In genomic region chr1:160151303-160151702, GRCh38 we compare ENCODE assay signal across 24 cellular contexts. TPM values are rescaled to one million over a fixed set of nuclear protein-coding genes. Genes with fewer than 3 reads are reported as not detected.
DNase-seq lines count a peak whose midpoint lies in the region; ATAC-seq and TF ChIP-seq lines count a peak whose summit lies in the region.
"Had no signal": no experiment of that assay in that cellular context is flagged by ENCODE, and none has a peak within 500 bp of the region (broad histone marks: within the 10 kb centered on the region; RNA-seq: fewer than 3 reads in every experiment).

TSS of gene ATP1A4 (plus strand) at chr1:160151603. CDS start at chr1:160152041, 438 bp downstream.

- TF ChIP-seq CTCF in OCI-LY3 (IDR thresholded peaks at IDR 0.05; ENCODE audit: low read depth, low read length) (no peak), nephron progenitor cell (IDR thresholded peaks at IDR 0.05) (no peak)

- H3K27ac Mint-ChIP-seq in activated naive CD4-positive, alpha-beta T cell treated with anti-CD3 and anti-CD28 coated beads, Interleukin-2, amount 50 U/mL, for 72 hours: peak within 1 kb of the TSS; percentile 34 to 48
- peak within 1 kb of the TSS; percentile 69 for H3K27ac Mint-ChIP-seq in nephron progenitor cell
- no peak within 1 kb of the TSS for H3K27ac Mint-ChIP-seq in stimulated activated effector memory CD8-positive, alpha-beta T cell treated with anti-CD3 and anti-CD28 coated beads, Interleukin-12 subunit alpha, Interleukin-12 subunit beta, amount 100 ng/mL, for 72 hours
- no peak within 1 kb of the TSS for H3K27ac Mint-ChIP-seq in activated naive CD8-positive, alpha-beta T cell treated with anti-CD3 and anti-CD28 coated beads, Interleukin-2, amount 50 U/mL, for 24 hours
- H3K27ac Mint-ChIP-seq: CD4-positive, CD25-positive, alpha-beta regulatory T cell; HFFc6; IgD-negative memory B cell had no signal

- no peaks in the 10 kb centered on the region for H4K20me1 ChIP-seq in OCI-LY3 (ENCODE audit: insufficient read depth, low read length)

- no peak for ATAC-seq in activated naive CD4-positive, alpha-beta T cell treated with anti-CD3 and anti-CD28 coated beads, Interleukin-2, amount 50 U/mL, for 72 hours
- no peak for ATAC-seq in stimulated activated effector memory CD8-positive, alpha-beta T cell treated with anti-CD3 and anti-CD28 coated beads, Interleukin-12 subunit alpha, Interleukin-12 subunit beta, amount 100 ng/mL, for 72 hours
- no peak for ATAC-seq in activated naive CD8-positive, alpha-beta T cell treated with anti-CD3 and anti-CD28 coated beads, Interleukin-2, amount 50 U/mL, for 24 hours
- ATAC-seq: GM12878, HCT116 had no signal

- H3K4me3 Mint-ChIP-seq in nephron progenitor cell: no peak within 1 kb of the TSS
- H3K4me3 Mint-ChIP-seq in stimulated activated effector memory CD8-positive, alpha-beta T cell treated with anti-CD3 and anti-CD28 coated beads, Interleukin-12 subunit alpha, Interleukin-12 subunit beta, amount 100 ng/mL, for 72 hours: no peak within 1 kb of the TSS
- no peak within 1 kb of the TSS for H3K4me3 Mint-ChIP-seq in activated naive CD8-positive, alpha-beta T cell treated with anti-CD3 and anti-CD28 coated beads, Interleukin-2, amount 50 U/mL, for 24 hours
- H3K4me3 Mint-ChIP-seq: CD4-positive, CD25-positive, alpha-beta regulatory T cell; CD8-positive, alpha-beta memory T cell; HFFc6 had no signal

- H3K9me3 ChIP-seq in OCI-LY3 (ENCODE audit: insufficient read depth, low read length): no peaks in the 10 kb centered on the region
- H3K9me3 ChIP-seq: BE2C had no signal

- peak within 1 kb of the TSS; percentile 62; the same call in 1 of the 2 replicates for H2AFZ ChIP-seq in OCI-LY3 (ENCODE audit: low read depth, low read length)

- DNase-seq in activated naive CD4-positive, alpha-beta T cell treated with anti-CD3 and anti-CD28 coated beads, Interleukin-2, amount 50 U/mL, for 72 hours (ENCODE audit: low spot score in 2 of 2): no peak
- no peak for DNase-seq in activated naive CD4-positive, alpha-beta T cell treated with anti-CD3 and anti-CD28 coated beads, Interleukin-2, amount 50 U/mL, for 16 hours
- no peak for DNase-seq in nephron progenitor cell
- DNase-seq in ureter (ENCODE audit: low spot score): no peak
- no peak for DNase-seq in stimulated activated effector memory CD8-positive, alpha-beta T cell treated with anti-CD3 and anti-CD28 coated beads, Interleukin-12 subunit alpha, Interleukin-12 subunit beta, amount 100 ng/mL, for 72 hours (ENCODE audit: low spot score in 2 of 2)
- DNase-seq in NCI-H345 treated with DMSO at 0.1 percent for 48 hours (lab: John Stamatoyannopoulos, UW; ENCODE audit: unreplicated experiment): no peak
- DNase-seq in activated naive CD8-positive, alpha-beta T cell treated with anti-CD3 and anti-CD28 coated beads, Interleukin-2, amount 50 U/mL, for 24 hours: no peak
- DNase-seq: ACHN; BE2C; C1 segment of cervical spinal cord; CD4-positive, CD25-positive, alpha-beta regulatory T cell; CD8-positive, alpha-beta memory T cell; COR-L47; DMS 273 treated with DMSO at 0.1 percent for 48 hours; DMS53; DND-41; EL; H7; HFFc6 had no signal

- peaks cover 15% of the 10 kb centered on the region for H3K4me1 ChIP-seq in OCI-LY3 (ENCODE audit: low read length)
- H3K4me1 ChIP-seq: BE2C had no signal

- no peak within 1 kb of the TSS for H3K9ac ChIP-seq in OCI-LY3 (ENCODE audit: low read length)

- H3K79me2 ChIP-seq in OCI-LY3 (ENCODE audit: low read length): no peaks in the 10 kb centered on the region

- 0 out of 2 replicates have a peak within 1 kb of the TSS, but pooled peaks have one; percentile 3 for H3K4me2 ChIP-seq in OCI-LY3 (ENCODE audit: low read length)

- no peaks in the 10 kb centered on the region for H3K9me3 Mint-ChIP-seq in activated naive CD4-positive, alpha-beta T cell treated with anti-CD3 and anti-CD28 coated beads, Interleukin-2, amount 50 U/mL, for 72 hours
- H3K9me3 Mint-ChIP-seq in nephron progenitor cell: no peaks in the 10 kb centered on the region
- H3K9me3 Mint-ChIP-seq in stimulated activated effector memory CD8-positive, alpha-beta T cell treated with anti-CD3 and anti-CD28 coated beads, Interleukin-12 subunit alpha, Interleukin-12 subunit beta, amount 100 ng/mL, for 72 hours: no peaks in the 10 kb centered on the region
- H3K9me3 Mint-ChIP-seq in activated naive CD8-positive, alpha-beta T cell treated with anti-CD3 and anti-CD28 coated beads, Interleukin-2, amount 50 U/mL, for 24 hours: no peaks in the 10 kb centered on the region
- H3K9me3 Mint-ChIP-seq: CD4-positive, CD25-positive, alpha-beta regulatory T cell; CD8-positive, alpha-beta memory T cell; HFFc6 had no signal

- no peaks in the 10 kb centered on the region for H3K27me3 ChIP-seq in OCI-LY3 (ENCODE audit: low read depth, low read length)

- no peak within 1 kb of the TSS for H3K27ac ChIP-seq in OCI-LY3 (ENCODE audit: low read length)

- H3K4me3 ChIP-seq in OCI-LY3 (ENCODE audit: low read length): no peak within 1 kb of the TSS
- H3K4me3 ChIP-seq: GM12878 had no signal

- peaks cover 5% of the 10 kb centered on the region for H3K4me1 Mint-ChIP-seq in nephron progenitor cell
- no peaks in the 10 kb centered on the region for H3K4me1 Mint-ChIP-seq in stimulated activated effector memory CD8-positive, alpha-beta T cell treated with anti-CD3 and anti-CD28 coated beads, Interleukin-12 subunit alpha, Interleukin-12 subunit beta, amount 100 ng/mL, for 72 hours
- H3K4me1 Mint-ChIP-seq in activated naive CD8-positive, alpha-beta T cell treated with anti-CD3 and anti-CD28 coated beads, Interleukin-2, amount 50 U/mL, for 24 hours: no peaks in the 10 kb centered on the region
- H3K4me1 Mint-ChIP-seq: CD4-positive, CD25-positive, alpha-beta regulatory T cell; CD8-positive, alpha-beta memory T cell had no signal

- H3K36me3 Mint-ChIP-seq in activated naive CD4-positive, alpha-beta T cell treated with anti-CD3 and anti-CD28 coated beads, Interleukin-2, amount 50 U/mL, for 72 hours: no peaks in the 10 kb centered on the region
- H3K36me3 Mint-ChIP-seq in nephron progenitor cell (ENCODE audit: low read depth): no peaks in the 10 kb centered on the region
- no peaks in the 10 kb centered on the region for H3K36me3 Mint-ChIP-seq in stimulated activated effector memory CD8-positive, alpha-beta T cell treated with anti-CD3 and anti-CD28 coated beads, Interleukin-12 subunit alpha, Interleukin-12 subunit beta, amount 100 ng/mL, for 72 hours
- H3K36me3 Mint-ChIP-seq in activated naive CD8-positive, alpha-beta T cell treated with anti-CD3 and anti-CD28 coated beads, Interleukin-2, amount 50 U/mL, for 24 hours (ENCODE audit: low read depth): no peaks in the 10 kb centered on the region
- H3K36me3 Mint-ChIP-seq: CD4-positive, CD25-positive, alpha-beta regulatory T cell; CD8-positive, alpha-beta memory T cell had no signal

- H3K27me3 Mint-ChIP-seq in nephron progenitor cell (ENCODE audit: low read depth, poor library complexity): peaks cover 14% of the 10 kb centered on the region
- H3K27me3 Mint-ChIP-seq in activated naive CD8-positive, alpha-beta T cell treated with anti-CD3 and anti-CD28 coated beads, Interleukin-2, amount 50 U/mL, for 24 hours: no peaks in the 10 kb centered on the region

- no peaks in the 10 kb centered on the region for H3K36me3 ChIP-seq in OCI-LY3 (replicated peaks; ENCODE audit: low read depth, low read length)
- H3K36me3 ChIP-seq: BE2C had no signal

RNA-seq across cellular contexts. Expression of gene ATP1A4, which starts in this region (rescaled TPM):
- not detected for total RNA-seq in activated naive CD4-positive, alpha-beta T cell treated with anti-CD3 and anti-CD28 coated beads, Interleukin-2, amount 50 U/mL, for 72 hours
- 16.5 TPM for total RNA-seq in ureter
- total RNA-seq: CD4-positive, CD25-positive, alpha-beta regulatory T cell; CD8-positive, alpha-beta memory T cell; G401; HFFc6 had no signal

Comparison
In these comparisons a context has a peak if more than half of its experiments do, and no peak if none do; other contexts are left out.
1. RNA of gene ATP1A4 (total RNA-seq): 16.5 TPM in ureter (single experiment); not detected in activated naive CD4-positive, alpha-beta T cell treated with anti-CD3 and anti-CD28 coated beads, Interleukin-2, amount 50 U/mL, for 72 hours; every median in the first group is over 10 times any median in the second.
2. H3K27ac Mint-ChIP-seq: peak in activated naive CD4-positive, alpha-beta T cell treated with anti-CD3 and anti-CD28 coated beads, Interleukin-2, amount 50 U/mL, for 72 hours (2 of 2) and nephron progenitor cell (single experiment); none in stimulated activated effector memory CD8-positive, alpha-beta T cell treated with anti-CD3 and anti-CD28 coated beads, Interleukin-12 subunit alpha, Interleukin-12 subunit beta, amount 100 ng/mL, for 72 hours (single experiment) and activated naive CD8-positive, alpha-beta T cell treated with anti-CD3 and anti-CD28 coated beads, Interleukin-2, amount 50 U/mL, for 24 hours (single experiment).